In genomic region chr16:56547120-56547948, GRCh38 we compare ENCODE assay signal across 10 cellular contexts. TPM values are rescaled to one million over a fixed set of nuclear protein-coding genes. Genes with fewer than 3 reads are reported as not detected.
DNase-seq lines count a peak whose midpoint lies in the region; ATAC-seq lines count a peak whose summit lies in the region.
"Had no signal": no experiment of that assay in that cellular context is flagged by ENCODE, and none has a peak within 500 bp of the region (broad histone marks: within the 10 kb centered on the region; RNA-seq: fewer than 3 reads in every experiment).

No MANE protein-coding gene starts in this region.

- peaks cover 1% of the 10 kb centered on the region for H3K27me3 Mint-ChIP-seq in stimulated activated naive CD8-positive, alpha-beta T cell treated with anti-CD3 and anti-CD28 coated beads, Interleukin-15, amount 100 ng/mL, for 72 hours
- H3K27me3 Mint-ChIP-seq in activated T-helper 17 cell treated with anti-CD3 and anti-CD28 coated beads, Interleukin-2, amount 50 U/mL, for 72 hours, result peaks cover 8% of the 10 kb centered on the region

- peaks cover 18% of the 10 kb centered on the region for H3K4me1 Mint-ChIP-seq in stimulated activated naive CD8-positive, alpha-beta T cell treated with anti-CD3 and anti-CD28 coated beads, Interleukin-15, amount 100 ng/mL, for 72 hours
- H3K4me1 Mint-ChIP-seq in activated T-helper 17 cell treated with anti-CD3 and anti-CD28 coated beads, Interleukin-2, amount 50 U/mL, for 72 hours, result peaks cover 12% of the 10 kb centered on the region

- H3K4me1 ChIP-seq in iPS DF 6.9 (ENCODE audit: control insufficient read depth, insufficient read depth, low read length), result peaks cover 6% of the 10 kb centered on the region

- no peaks in the 10 kb centered on the region for H3K9me3 Mint-ChIP-seq in stimulated activated naive CD8-positive, alpha-beta T cell treated with anti-CD3 and anti-CD28 coated beads, Interleukin-15, amount 100 ng/mL, for 72 hours
- H3K9me3 Mint-ChIP-seq in activated T-helper 17 cell treated with anti-CD3 and anti-CD28 coated beads, Interleukin-2, amount 50 U/mL, for 72 hours, result no peaks in the 10 kb centered on the region

- no peaks in the 10 kb centered on the region for H3K36me3 Mint-ChIP-seq in activated T-helper 17 cell treated with anti-CD3 and anti-CD28 coated beads, Interleukin-2, amount 50 U/mL, for 72 hours (ENCODE audit: low read depth)

- WGBS in iPS DF 6.9 (ENCODE audit: insufficient coverage, insufficient read length), result no CpG with 5 or more reads among the region's 12 CpGs

- no peak for ATAC-seq in stimulated activated naive CD8-positive, alpha-beta T cell treated with anti-CD3 and anti-CD28 coated beads, Interleukin-15, amount 100 ng/mL, for 72 hours
- ATAC-seq in stimulated activated naive CD8-positive, alpha-beta T cell treated with anti-CD3 and anti-CD28 coated beads, Interleukin-15, Interleukin-2, amounts not matched to agents 100 U/mL and 50 U/mL, for 24 hours, result no peak
- ATAC-seq in activated T-helper 17 cell treated with anti-CD3 and anti-CD28 coated beads, Interleukin-2, amount 50 U/mL, for 72 hours (replicated peaks), result no peak
- ATAC-seq in HG02623 (IDR thresholded peaks at IDR 0.05; ENCODE audit: unreplicated experiment), result no peak
- no peak for ATAC-seq in HG03175 (IDR thresholded peaks at IDR 0.05; ENCODE audit: unreplicated experiment)
- ATAC-seq: Panc1 had no signal

- H3K36me3 ChIP-seq in iPS DF 6.9 (ENCODE audit: control insufficient read depth, insufficient read depth, low read length), result no peaks in the 10 kb centered on the region

- H3K9me3 ChIP-seq in iPS DF 6.9 (ENCODE audit: control insufficient read depth, insufficient read depth, low read length), result no peaks in the 10 kb centered on the region

- H3K27me3 ChIP-seq in iPS DF 6.9 (ENCODE audit: control insufficient read depth, insufficient read depth, low read length), result no peaks in the 10 kb centered on the region

- H3K27ac ChIP-seq in iPS DF 6.9 (ENCODE audit: low read length), result peak overlapping the region; percentile 90

- H3K27ac Mint-ChIP-seq in stimulated activated naive CD8-positive, alpha-beta T cell treated with anti-CD3 and anti-CD28 coated beads, Interleukin-15, amount 100 ng/mL, for 72 hours, result peak overlapping the region; percentile 16 to 89
- H3K27ac Mint-ChIP-seq in activated T-helper 17 cell treated with anti-CD3 and anti-CD28 coated beads, Interleukin-2, amount 50 U/mL, for 72 hours, result peak overlapping the region; percentile 85

- H3K4me3 ChIP-seq in iPS DF 6.9 (ENCODE audit: low read length), result no peak overlapping the region

- DNase-seq in stimulated activated naive CD8-positive, alpha-beta T cell treated with anti-CD3 and anti-CD28 coated beads, Interleukin-15, amount 100 ng/mL, for 72 hours, result no peak
- no peak for DNase-seq in stimulated activated naive CD8-positive, alpha-beta T cell treated with anti-CD3 and anti-CD28 coated beads, Interleukin-15, Interleukin-2, amounts not matched to agents 100 U/mL and 50 U/mL, for 24 hours
- peak; percentile 52 for DNase-seq in iPS DF 6.9 (ENCODE audit: low read depth, low spot score)
- no peak for DNase-seq in activated effector memory CD4-positive, alpha-beta T cell treated with anti-CD3 and anti-CD28 coated beads, Interleukin-2, amount 50 U/mL, for 16 hours
- DNase-seq in NCI-H774 (lab: John Stamatoyannopoulos, UW), result no peak

- no peak overlapping the region for H3K4me3 Mint-ChIP-seq in stimulated activated naive CD8-positive, alpha-beta T cell treated with anti-CD3 and anti-CD28 coated beads, Interleukin-15, amount 100 ng/mL, for 72 hours
- no peak overlapping the region for H3K4me3 Mint-ChIP-seq in activated T-helper 17 cell treated with anti-CD3 and anti-CD28 coated beads, Interleukin-2, amount 50 U/mL, for 72 hours

RNA-seq across cellular contexts. Expression of gene MT4, which starts 17.5 kb away (rescaled TPM):
- not detected for total RNA-seq in activated T-helper 17 cell treated with anti-CD3 and anti-CD28 coated beads, Interleukin-2, amount 50 U/mL, for 72 hours
- total RNA-seq: liver had no signal

RNA-seq across cellular contexts. Expression of gene BBS2, which starts 27.5 kb away (rescaled TPM):
- 10 to 100 TPM; 18.8 to 23.2 TPM for total RNA-seq in activated T-helper 17 cell treated with anti-CD3 and anti-CD28 coated beads, Interleukin-2, amount 50 U/mL, for 72 hours

RNA-seq across cellular contexts. Expression of gene MT3, which starts 42.0 kb away (rescaled TPM):
- 10 to 100 TPM in 1 of 2 donors, 1 to 10 TPM in 1; 3.0 to 73.8 TPM for total RNA-seq in activated T-helper 17 cell treated with anti-CD3 and anti-CD28 coated beads, Interleukin-2, amount 50 U/mL, for 72 hours
- total RNA-seq: liver had no signal
